In the genomic region with DNA sequence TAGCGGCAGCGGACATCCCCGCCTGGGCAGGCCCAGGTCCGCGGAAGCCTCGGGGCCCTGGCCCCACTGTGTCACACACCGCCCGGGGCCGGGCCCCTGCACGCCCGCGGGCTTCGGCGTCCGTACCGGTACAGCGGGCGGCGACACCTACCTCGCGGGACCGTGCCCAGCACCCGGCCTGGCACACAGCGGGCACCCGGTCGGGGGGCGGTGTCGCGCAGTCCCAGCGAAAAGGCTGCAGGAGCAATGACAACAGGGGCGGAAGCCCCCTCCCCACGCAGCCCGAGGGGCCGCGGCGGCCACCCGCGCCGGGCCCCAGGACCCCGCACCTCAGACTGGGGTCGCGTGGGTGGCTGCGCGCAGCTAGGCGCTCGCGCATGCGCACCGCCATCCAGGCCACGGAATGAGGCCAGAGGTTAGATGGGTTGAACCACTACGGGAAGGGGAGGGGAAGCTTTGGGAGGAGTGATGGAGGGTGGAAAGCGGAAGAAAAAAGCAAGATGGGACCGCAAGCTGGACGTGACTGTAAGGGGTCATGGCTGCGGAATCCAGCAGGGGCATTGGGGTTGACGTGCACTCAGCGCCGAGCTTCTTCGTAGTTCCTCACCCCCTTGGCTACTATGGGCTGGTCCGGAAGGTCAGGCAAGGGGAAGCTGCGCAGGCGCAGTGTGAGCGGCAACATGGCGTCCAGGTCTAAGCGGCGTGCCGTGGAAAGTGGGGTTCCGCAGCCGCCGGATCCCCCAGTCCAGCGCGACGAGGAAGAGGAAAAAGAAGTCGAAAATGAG, we compare ENCODE assay signal across 8 cellular contexts. TPM values are rescaled to one million over a fixed set of nuclear protein-coding genes. Genes with fewer than 3 reads are reported as not detected.
DNase-seq lines count a peak whose midpoint lies in the region; ATAC-seq, FAIRE-seq and TF ChIP-seq lines count a peak whose summit lies in the region.

Gene BCCIP (plus strand): TSS at position 669 of the 785 bp plus-strand sequence. CDS start 12 bp downstream, at position 681.
Gene UROS (minus strand): TSS at position 381 of the 785 bp plus-strand sequence. CDS start 6,759 bp downstream, outside the sequence.

- peak within 1 kb of the TSS; percentile 98 for H3K4me3 ChIP-seq in astrocyte (ENCODE audit: insufficient read depth, low read depth, low read length)

- H3K4me1 Mint-ChIP-seq in astrocyte (ENCODE audit: low read depth, unreplicated experiment), result peaks cover 5% of the 10 kb centered on the region

- H3K4me3 Mint-ChIP-seq in astrocyte (ENCODE audit: unreplicated experiment), result peak within 1 kb of the TSS; percentile 84

- no peaks in the 10 kb centered on the region for H3K9me3 ChIP-seq in astrocyte (ENCODE audit: insufficient read depth, low read depth, low read length)

- H3K79me2 ChIP-seq in astrocyte (ENCODE audit: insufficient read depth, low read length), result peaks cover 56% of the 10 kb centered on the region

- peak within 1 kb of the TSS; percentile 90 for H3K4me2 ChIP-seq in astrocyte (ENCODE audit: low read length)

- peak within 1 kb of the TSS; percentile 94 for H3K9ac ChIP-seq in astrocyte (ENCODE audit: low read length)

- peak; percentile 59 for DNase-seq in NCI-H2029 treated with DMSO at 0.1 percent for 48 hours (lab: John Stamatoyannopoulos, UW)
- peak; percentile 85 for DNase-seq in T-helper 22 cell (ENCODE audit: low read depth)
- peak; percentile 79 for DNase-seq in astrocyte (ENCODE audit: low read depth)
- peak; percentile 87 to 94 for DNase-seq in hippocampal formation (lab: John Stamatoyannopoulos, UW)
- DNase-seq in retina, result peak; percentile 99
- no peak for DNase-seq in cortex of kidney (lab: John Stamatoyannopoulos, UW)

- no peak for TF ChIP-seq CTCF in astrocyte (IDR thresholded peaks at IDR 0.05; ENCODE audit: insufficient read depth, low read depth, low read length)

- peaks cover 7% of the 10 kb centered on the region for H3K36me3 Mint-ChIP-seq in astrocyte (ENCODE audit: low read depth, unreplicated experiment)

- ATAC-seq in GM18511 (IDR thresholded peaks at IDR 0.05; ENCODE audit: unreplicated experiment) (peak; percentile 71), HG03025 (IDR thresholded peaks at IDR 0.05; ENCODE audit: low FRiP score, unreplicated experiment) (peak; percentile 75)

- peaks cover 8% of the 10 kb centered on the region for H3K36me3 ChIP-seq in astrocyte (ENCODE audit: insufficient read depth, low read length)

- peak within 1 kb of the TSS; percentile 99 for H3K27ac ChIP-seq in astrocyte (ENCODE audit: low read depth, low read length)

- no peaks in the 10 kb centered on the region for H3K27me3 Mint-ChIP-seq in astrocyte (ENCODE audit: low read depth, unreplicated experiment)

- peak within 1 kb of the TSS; percentile 98 for H2AFZ ChIP-seq in astrocyte (ENCODE audit: low read depth, low read length)

- H3K9me3 Mint-ChIP-seq in astrocyte (ENCODE audit: unreplicated experiment), result no peaks in the 10 kb centered on the region

- H4K20me1 ChIP-seq in astrocyte (ENCODE audit: insufficient read depth, low read length), result peaks cover 23% of the 10 kb centered on the region

- no peak for FAIRE-seq in astrocyte (lab: Jason Lieb, UNC)

- H3K4me1 ChIP-seq in astrocyte (ENCODE audit: insufficient read depth, low read length), result peaks cover 15% of the 10 kb centered on the region

- H3K27ac Mint-ChIP-seq in astrocyte (ENCODE audit: unreplicated experiment), result no peak within 1 kb of the TSS

- H3K27me3 ChIP-seq in astrocyte (ENCODE audit: insufficient read depth, low read length), result no peaks in the 10 kb centered on the region

RNA-seq across cellular contexts. Expression of gene BCCIP, which starts in this region (rescaled TPM):
- total RNA-seq in astrocyte, result 65.9 and 68.1 TPM in 2 replicates

RNA-seq across cellular contexts. Expression of gene UROS, which starts in this region (rescaled TPM):
- 64.6 and 66.0 TPM in 2 replicates for total RNA-seq in astrocyte
